In the genomic region with DNA sequence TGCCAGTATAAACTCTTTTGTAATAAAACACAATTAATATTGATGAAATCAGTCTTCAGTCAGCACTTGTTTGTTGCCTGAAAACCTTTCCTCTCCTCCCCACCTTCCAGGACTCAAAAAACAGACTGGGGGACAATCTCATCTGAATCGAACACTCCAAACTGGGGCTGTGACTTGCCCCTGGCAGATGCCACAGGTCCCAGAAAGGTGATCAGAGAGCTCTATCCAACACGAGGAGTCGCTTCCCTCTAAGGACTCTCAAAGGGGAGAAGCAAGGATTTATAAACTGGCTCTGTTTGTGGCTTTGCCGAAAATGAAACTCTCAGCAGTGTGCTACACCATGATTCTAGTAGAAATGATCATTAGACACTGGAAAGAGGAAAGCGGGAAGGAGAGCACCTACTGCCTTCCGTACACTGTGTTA, we compare ENCODE assay signal across 1 cellular context.
TF ChIP-seq lines count a peak whose summit lies in the region.

No MANE protein-coding gene starts in this region.

TF ChIP-seq in H1, 55 proteins besides CTCF, POLR2A, EP300 and RAD21:
- TF ChIP-seq, protein P1, sequence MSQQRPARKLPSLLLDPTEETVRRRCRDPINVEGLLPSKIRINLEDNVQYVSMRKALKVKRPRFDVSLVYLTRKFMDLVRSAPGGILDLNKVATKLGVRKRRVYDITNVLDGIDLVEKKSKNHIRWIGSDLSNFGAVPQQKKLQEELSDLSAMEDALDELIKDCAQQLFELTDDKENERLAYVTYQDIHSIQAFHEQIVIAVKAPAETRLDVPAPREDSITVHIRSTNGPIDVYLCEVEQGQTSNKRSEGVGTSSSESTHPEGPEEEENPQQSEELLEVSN (IDR thresholded peaks at IDR 0.05) = no peak
- TF ChIP-seq SUZ12 (IDR thresholded peaks at IDR 0.05; ENCODE audit: low read length) (no peak), SP2 (IDR thresholded peaks at IDR 0.05; ENCODE audit: low read length) (no peak), ZNF274 (IDR thresholded peaks at IDR 0.05; ENCODE audit: borderline replicate concordance, extremely low read depth, low read length) (no peak), TEAD4 (IDR thresholded peaks at IDR 0.05; ENCODE audit: low read depth, low read length) (no peak), NANOG (IDR thresholded peaks at IDR 0.05; ENCODE audit: insufficient read depth, low read depth, low read length, poor library complexity, severe bottlenecking) (no peak), CEBPB (IDR thresholded peaks at IDR 0.05; ENCODE audit: low read depth, low read length) (no peak), YY1 (IDR thresholded peaks at IDR 0.05; ENCODE audit: low read depth, low read length) (no peak), RBBP5 (IDR thresholded peaks at IDR 0.05; ENCODE audit: borderline replicate concordance, low read depth, low read length) (no peak), TAF1 (IDR thresholded peaks at IDR 0.05; ENCODE audit: low read depth, low read length) (no peak), MAFK (IDR thresholded peaks at IDR 0.05; ENCODE audit: low read depth, low read length) (no peak), POU5F1 (IDR thresholded peaks at IDR 0.05; ENCODE audit: low read depth, low read length) (no peak)
- TF ChIP-seq, protein P2, sequence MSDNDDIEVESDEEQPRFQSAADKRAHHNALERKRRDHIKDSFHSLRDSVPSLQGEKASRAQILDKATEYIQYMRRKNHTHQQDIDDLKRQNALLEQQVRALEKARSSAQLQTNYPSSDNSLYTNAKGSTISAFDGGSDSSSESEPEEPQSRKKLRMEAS (IDR thresholded peaks at IDR 0.05) = no peak
